34 cellular contexts compared by ENCODE assay signal in the genomic region with DNA sequence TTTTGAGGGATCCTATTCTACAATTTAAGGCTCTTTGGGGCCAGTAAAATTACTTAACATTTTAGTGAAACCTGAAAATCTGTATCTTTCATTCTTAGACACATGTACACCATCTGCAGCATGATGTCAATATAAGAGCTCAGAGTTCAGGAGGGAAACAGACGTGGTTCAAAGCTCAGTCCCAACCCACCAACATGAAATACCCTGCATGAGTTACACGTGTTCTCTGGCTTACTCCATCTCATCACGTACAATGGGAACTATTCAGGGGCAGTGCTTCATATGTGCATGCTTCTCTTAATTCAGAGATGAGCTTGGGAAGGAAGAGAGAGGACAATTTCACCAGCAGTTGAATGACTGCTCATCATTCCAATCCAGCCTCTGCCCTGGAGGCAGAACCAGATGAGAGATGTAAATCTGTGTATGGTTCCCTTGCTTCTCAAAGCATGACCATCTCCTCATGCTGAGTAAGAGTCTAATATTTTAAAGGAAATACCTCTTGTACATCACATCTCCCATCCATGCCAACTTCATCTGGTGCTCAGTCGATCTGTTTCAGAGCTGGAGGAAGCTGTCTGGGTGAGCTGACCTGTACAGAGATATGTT. TPM values are rescaled to one million over a fixed set of nuclear protein-coding genes. Genes with fewer than 3 reads are reported as not detected.
"Had no signal": no experiment of that assay in that cellular context is flagged by ENCODE, and none has a peak within 500 bp of the region (broad histone marks: within the 10 kb centered on the region; RNA-seq: fewer than 3 reads in every experiment).

No MANE protein-coding gene starts in this region.

- DNase-seq: activated B cell treated with CpG ODN at 0.5 μM for 24 hours; activated CD4-positive, alpha-beta memory T cell treated with anti-CD3 and anti-CD28 coated beads for 36 hours; activated CD4-positive, alpha-beta T cell treated with anti-CD3 and anti-CD28 coated beads for 4 hours; activated CD4-positive, alpha-beta T cell treated with anti-CD3 and anti-CD28 coated beads, Interleukin-2, amount 10 ng/mL, durations not matched to agents 24 days and 14 days; activated CD4-positive, alpha-beta T cell treated with anti-CD3 and anti-CD28 coated beads, Interleukin-2, amount 50 U/mL, for 1 hour; activated CD4-positive, alpha-beta T cell treated with anti-CD3 and anti-CD28 coated beads, Interleukin-2, amount 50 U/mL, for 4 hours; activated CD4-positive, CD25-positive, alpha-beta regulatory T cell treated with anti-CD3 and anti-CD28 coated beads, Interleukin-2, amount 50 U/mL, for 72 hours; activated CD8-positive, alpha-beta memory T cell treated with anti-CD3 and anti-CD28 coated beads, Interleukin-2, amount 50 U/mL, for 4 hours; activated CD8-positive, alpha-beta T cell treated with anti-CD3 and anti-CD28 coated beads for 36 hours; activated effector memory CD4-positive, alpha-beta T cell treated with anti-CD3 and anti-CD28 coated beads, Interleukin-2, amount 50 U/mL, for 16 hours; activated gamma-delta T cell treated with Interleukin-2 at 50 U/mL for 16 hours; activated naive CD4-positive, alpha-beta T cell; activated naive CD4-positive, alpha-beta T cell treated with anti-CD3 and anti-CD28 coated beads for 36 hours; activated naive CD4-positive, alpha-beta T cell treated with anti-CD3 and anti-CD28 coated beads, Interleukin-2, amount 50 U/mL, for 16 hours; activated naive CD8-positive, alpha-beta T cell treated with anti-CD3 and anti-CD28 coated beads for 36 hours; activated T-cell treated with anti-CD3 and anti-CD28 coated beads for 4 hours; activated T-cell treated with anti-CD3 and anti-CD28 coated beads, Interleukin-2, amount 50 U/mL, for 1 hour; activated T-cell treated with anti-CD3 and anti-CD28 coated beads, Interleukin-2, amount 50 U/mL, for 4 hours; activated T-cell treated with anti-CD3 and anti-CD28 coated beads, Interleukin-2, amount 50 U/mL, for 72 hours; amygdala; anterior cingulate cortex; caudate nucleus; cerebellar nuclear complex; T-helper 1 cell; T-helper 2 cell; T-helper 9 cell had no signal

- H3K27ac ChIP-seq: ascending aorta, cardiac muscle cell, VCaP had no signal

- H3K4me3 ChIP-seq: ascending aorta, cardiac muscle cell had no signal

- H3K27me3 ChIP-seq: ascending aorta, cardiac muscle cell had no signal

- ATAC-seq: activated CD8-positive, alpha-beta T cell treated with anti-CD3 and anti-CD28 coated beads for 36 hours; activated naive CD4-positive, alpha-beta T cell treated with anti-CD3 and anti-CD28 coated beads, Interleukin-2, amount 50 U/mL, for 72 hours; activated T-cell treated with anti-CD3 and anti-CD28 coated beads, Interleukin-2, amount 50 U/mL, for 4 hours; activated T-cell treated with anti-CD3 and anti-CD28 coated beads, Interleukin-2, amount 50 U/mL, for 72 hours; activated T-helper 17 cell treated with anti-CD3 and anti-CD28 coated beads, Interleukin-2, amount 50 U/mL, for 72 hours had no signal

- H3K4me1 ChIP-seq: ascending aorta had no signal

- H3K36me3 ChIP-seq: ascending aorta, cardiac muscle cell had no signal

- FAIRE-seq: bronchial epithelial cell, TTC549 had no signal

- H3K9me3 ChIP-seq: ascending aorta had no signal

RNA-seq across cellular contexts. Expression of gene ADAM12, which starts 29.0 kb away (rescaled TPM):
- total RNA-seq: activated CD4-positive, alpha-beta T cell treated with anti-CD3 and anti-CD28 coated beads, Interleukin-2, amount 10 ng/mL, durations not matched to agents 24 days and 14 days; activated naive CD4-positive, alpha-beta T cell treated with anti-CD3 and anti-CD28 coated beads for 36 hours; activated T-helper 1 cell treated with anti-CD3 and anti-CD28 coated beads, Interleukin-12 subunit alpha, Interleukin-12 subunit beta, Interleukin-2, Interleukin-4 antibody, amounts not matched to agents 30 ng/mL and 10 ng/mL and 1 ng/mL, durations not matched to agents 14 hours and 24 hours and 36 hours; ascending aorta had no signal
